In genomic region chr4:185003596-185004351, GRCh38 we compare ENCODE assay signal across 34 cellular contexts. TPM values are rescaled to one million over a fixed set of nuclear protein-coding genes. Genes with fewer than 3 reads are reported as not detected.
"Had no signal": no experiment of that assay in that cellular context is flagged by ENCODE, and none has a peak within 500 bp of the region (broad histone marks: within the 10 kb centered on the region; RNA-seq: fewer than 3 reads in every experiment).

No MANE protein-coding gene starts in this region.

- FAIRE-seq: keratinocyte had no signal

- H3K27ac ChIP-seq: colonic mucosa, epithelial cell of prostate, gastrocnemius medialis, left lung, parathyroid adenoma, right atrium auricular region, tibial artery, upper lobe of left lung, uterus had no signal

- H3K4me1 ChIP-seq: prostate gland, uterus had no signal

- H3K4me3 ChIP-seq: colonic mucosa, left lung, tibial artery, uterus had no signal

- H3K36me3 ChIP-seq: colonic mucosa, gastrocnemius medialis, left lung, prostate gland, right atrium auricular region, stomach, tibial artery, upper lobe of left lung, uterus had no signal

- H3K9me3 ChIP-seq: colonic mucosa, gastrocnemius medialis, left lung, prostate gland, right atrium auricular region, stomach, tibial artery, upper lobe of left lung, uterus had no signal

- H3K27me3 ChIP-seq: colonic mucosa, gastrocnemius medialis, right atrium auricular region, upper lobe of left lung, uterus had no signal

- ATAC-seq: naive thymus-derived CD4-positive, alpha-beta T cell; stimulated activated effector memory CD8-positive, alpha-beta T cell treated with anti-CD3 and anti-CD28 coated beads, Interleukin-12 subunit alpha, Interleukin-12 subunit beta, amount 100 ng/mL, for 72 hours had no signal

- H3K79me2 ChIP-seq: parathyroid adenoma had no signal

- DNase-seq: colonic mucosa; effector CD8-positive, alpha-beta T cell; foreskin fibroblast; gastrocnemius medialis; left cardiac atrium; left lung; mesenchymal stem cell; midbrain; naive thymus-derived CD4-positive, alpha-beta T cell; stimulated activated CD4-positive, alpha-beta T cell treated with anti-CD3 and anti-CD28 coated beads, Interleukin-2, amount 100 ng/mL, for 24 hours; stimulated activated CD4-positive, alpha-beta T cell treated with anti-CD3 and anti-CD28 coated beads, Interleukin-4, amount 100 ng/mL, for 24 hours; stimulated activated naive CD4-positive, alpha-beta T cell treated with Interleukin-2 at 50 U/mL for 16 hours; uterus had no signal

- H3K9ac ChIP-seq: parathyroid adenoma had no signal

RNA-seq across cellular contexts. Expression of gene HELT, which starts 14.5 kb away (rescaled TPM):
- total RNA-seq: chondrocyte; colonic mucosa; endodermal cell; esophagus mucosa; gastrocnemius medialis; glomerular endothelial cell; left cardiac atrium; lung microvascular endothelial cell; mucosa of gallbladder; naive thymus-derived CD4-positive, alpha-beta T cell; osteoblast; prostate gland; right atrium auricular region; sciatic nerve; skeletal muscle tissue; stomach; subcutaneous adipose tissue; temporal lobe; uterus had no signal
- polyA plus RNA-seq: keratinocyte; naive thymus-derived CD4-positive, alpha-beta T cell; neural cell; stomach had no signal
